Comparison of ENCODE assay signal across 12 cellular contexts in genomic region chr13:102948006-102948405, GRCh38.
A peak's percentile ranks its signal among the peaks of the same experiment; 100 is the strongest.
DNase-seq lines count a peak whose midpoint lies in the region; ATAC-seq lines count a peak whose summit lies in the region.
"Had no signal": no experiment of that assay in that cellular context is flagged by ENCODE, and none has a peak within 500 bp of the region (broad histone marks: within the 10 kb centered on the region; RNA-seq: fewer than 3 reads in every experiment).

No MANE protein-coding gene starts in this region.

- peaks cover 33% of the 10 kb centered on the region for H3K4me1 ChIP-seq in SJCRH30

- ATAC-seq in sciatic nerve (peak; percentile 65), HG03025 (IDR thresholded peaks at IDR 0.05; ENCODE audit: low FRiP score, unreplicated experiment) (no peak), HG03108 (IDR thresholded peaks at IDR 0.05; ENCODE audit: unreplicated experiment) (no peak)

- no peaks in the 10 kb centered on the region; the same call in 1 of the 2 replicates for H3K9me3 ChIP-seq in SJCRH30 (replicated peaks)

- H3K27me3 ChIP-seq in SJCRH30, result no peaks in the 10 kb centered on the region

- H3K4me3 ChIP-seq in SJCRH30, result no peak overlapping the region

- peak overlapping the region; percentile 88 for H3K27ac ChIP-seq in SJCRH30

- no peaks in the 10 kb centered on the region for H3K36me3 ChIP-seq in SJCRH30

- DNase-seq in NCI-H2081 (lab: John Stamatoyannopoulos, UW) (peak; percentile 6 to 50), NCI-H2081 treated with DMSO at 0.1 percent for 48 hours (lab: John Stamatoyannopoulos, UW) (no peak), SJCRH30 (peak; percentile 79 to 86), globus pallidus (ENCODE audit: low spot score) (peak; percentile 97), sciatic nerve (ENCODE audit: low spot score) (no peak), COLO829 (ENCODE audit: low spot score) (no peak)
- DNase-seq: activated CD4-positive, alpha-beta T cell treated with anti-CD3 and anti-CD28 coated beads, Interleukin-2, amount 10 ng/mL, durations not matched to agents 7 days and 5 days; activated naive CD4-positive, alpha-beta T cell treated with Interleukin-2 at 50 U/mL for 16 hours; DMS79 treated with DMSO at 0.1 percent for 48 hours; NCI-H2227 treated with DMSO at 0.1 percent for 48 hours had no signal

- intact Hi-C loops in sciatic nerve (cut with DNase I), result loop anchor here (5.0 kb wide), 1 partner anchor 1111 kb away; no protein-coding TSS in a partner anchor

Comparison
In these comparisons a context has a peak if more than half of its experiments do, and no peak if none do; other contexts are left out.
1. DNase-seq: peak in NCI-H2081 (2 of 2), SJCRH30 (2 of 2) and globus pallidus (single experiment); none in NCI-H2081 treated with DMSO at 0.1 percent for 48 hours (single experiment), sciatic nerve (single experiment) and COLO829 (single experiment).